In the genomic region with DNA sequence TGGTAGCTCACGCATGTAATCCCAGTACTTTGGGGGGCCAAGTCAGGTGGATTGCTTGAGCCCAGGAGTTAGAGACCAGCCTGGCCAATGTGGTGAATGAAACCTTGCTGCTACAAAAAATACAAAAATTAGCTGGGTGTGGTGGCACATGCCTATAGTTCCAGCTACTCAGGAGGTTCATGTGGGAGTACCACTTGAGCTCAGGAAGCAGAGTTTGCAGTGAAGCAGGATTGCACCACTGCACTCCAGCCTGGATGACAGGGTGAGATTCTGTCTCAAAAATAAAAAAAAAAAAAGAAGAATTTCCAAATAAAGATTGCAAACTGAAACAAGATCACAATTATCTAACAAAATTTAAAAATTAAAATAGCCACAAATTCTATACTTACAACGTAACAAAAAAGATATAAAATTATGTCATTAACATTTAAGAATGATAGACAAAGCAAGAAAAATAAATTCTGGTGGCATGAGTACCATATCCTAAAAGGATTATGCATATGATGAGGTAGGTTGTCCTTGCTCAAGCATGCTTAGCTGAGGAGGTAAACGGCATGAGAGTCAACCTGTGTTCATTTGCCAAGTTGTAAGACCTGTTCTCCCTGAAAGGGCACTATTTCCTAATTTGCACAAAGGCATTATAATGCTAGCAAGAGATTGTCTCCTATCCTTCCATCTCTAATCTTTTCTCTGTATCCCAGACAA, we compare ENCODE assay signal across 18 cellular contexts. TPM values are rescaled to one million over a fixed set of nuclear protein-coding genes. Genes with fewer than 3 reads are reported as not detected.
DNase-seq lines count a peak whose midpoint lies in the region; ATAC-seq and TF ChIP-seq lines count a peak whose summit lies in the region.
"Had no signal": no experiment of that assay in that cellular context is flagged by ENCODE, and none has a peak within 500 bp of the region (broad histone marks: within the 10 kb centered on the region; RNA-seq: fewer than 3 reads in every experiment).

No MANE protein-coding gene starts in this region.

- H3K36me3 ChIP-seq in HEK293 (ENCODE audit: control insufficient read depth in 2 of 2, insufficient read depth in 1 of 2, low read length in 2 of 2): peaks cover 3 to 9% of the 10 kb centered on the region in 2 experiments; a peak in 2 of 3 replicates
- peaks cover 0 to 6% of the 10 kb centered on the region in 2 experiments for H3K36me3 ChIP-seq in trophoblast cell (ENCODE audit: control insufficient read depth in 1 of 2, insufficient read depth in 2 of 2, low read length in 2 of 2)
- peaks cover 15 to 19% of the 10 kb centered on the region in 2 donors for H3K36me3 ChIP-seq in ascending aorta
- H3K36me3 ChIP-seq: colonic mucosa, neural progenitor cell had no signal

- ATAC-seq in esophagus mucosa: peak; percentile 99
- no peak for ATAC-seq in HG02885 (IDR thresholded peaks at IDR 0.05; ENCODE audit: poor library complexity, unreplicated experiment)
- ATAC-seq: right cardiac atrium had no signal

- H3K4me2 ChIP-seq in trophoblast cell (ENCODE audit: low read length): no peak overlapping the region
- H3K4me2 ChIP-seq: neural progenitor cell had no signal

- CTCF ChIA-PET in HEK293 (lab: Yijun Ruan, JAX): no interaction called here

- H2AK5ac ChIP-seq in trophoblast cell (ENCODE audit: low read length): no peak overlapping the region

- TF ChIP-seq CTCF in HEK293 (tag by site-specific recombination; IDR thresholded peaks at IDR 0.05) (no peak), ascending aorta (IDR thresholded peaks at IDR 0.05) (no peak)

- H3K23ac ChIP-seq in trophoblast cell (ENCODE audit: low read length): no peak overlapping the region

- no peak overlapping the region for H4K91ac ChIP-seq in trophoblast cell (ENCODE audit: low read depth, low read length)

- peak; percentile 71 for DNase-seq in NCI-H2029 treated with DMSO at 0.1 percent for 48 hours (lab: John Stamatoyannopoulos, UW)
- peak; percentile 87 to 99 for DNase-seq in trophoblast cell
- DNase-seq in SHP77 treated with DMSO at 0.1 percent for 48 hours (lab: John Stamatoyannopoulos, UW): no peak
- no peak for DNase-seq in NCI-H1436 treated with DMSO at 0.1 percent for 48 hours (lab: John Stamatoyannopoulos, UW)
- DNase-seq in ascending aorta (ENCODE audit: low spot score in 2 of 2): no peak
- DNase-seq: activated CD4-positive, alpha-beta T cell treated with anti-CD3 and anti-CD28 coated beads, Interleukin-2, amount 10 ng/mL, durations not matched to agents 24 days and 14 days; activated T-cell treated with anti-CD3 and anti-CD28 coated beads, Interleukin-2, amount 50 U/mL, for 1 hour; anterior cingulate cortex; colonic mucosa; hippocampal formation; NCI-H1105 treated with DMSO at 0.1 percent for 48 hours; right cardiac atrium; stimulated activated CD4-positive, alpha-beta T cell treated with anti-CD3 and anti-CD28 coated beads, Interleukin-2, amount 100 ng/mL, for 24 hours had no signal

- intact Hi-C loops in ascending aorta (cut with DNase I): no loop called here

- H3K79me2 ChIP-seq in trophoblast cell (ENCODE audit: control insufficient read depth, insufficient read depth, low read length, poor library complexity): no peaks in the 10 kb centered on the region

- no peak overlapping the region for H3K9ac ChIP-seq in trophoblast cell (ENCODE audit: low read length)
- H3K9ac ChIP-seq: neural progenitor cell had no signal

- no peaks in the 10 kb centered on the region for H3K79me1 ChIP-seq in trophoblast cell (ENCODE audit: low read length)

- H3K4me1 ChIP-seq in HEK293 (ENCODE audit: control insufficient read depth, insufficient read depth, low read length): no peaks in the 10 kb centered on the region
- peaks cover 8 to 9% of the 10 kb centered on the region in 2 experiments for H3K4me1 ChIP-seq in trophoblast cell (ENCODE audit: control insufficient read depth in 1 of 2, insufficient read depth in 2 of 2, low read length in 2 of 2)
- H3K4me1 ChIP-seq in ascending aorta: no peaks in the 10 kb centered on the region
- H3K4me1 ChIP-seq: colonic mucosa, neural progenitor cell had no signal

- H3K9me3 ChIP-seq in HEK293 (ENCODE audit: control insufficient read depth, insufficient read depth, low read depth, low read length) (no peaks in the 10 kb centered on the region), trophoblast cell (ENCODE audit: insufficient read depth, low read depth, low read length) (no peaks in the 10 kb centered on the region), ascending aorta (no peaks in the 10 kb centered on the region)
- H3K9me3 ChIP-seq: colonic mucosa had no signal

- H3K4ac ChIP-seq in trophoblast cell (ENCODE audit: low read depth, low read length): no peak overlapping the region

- POLR2A ChIA-PET in HEK293 (lab: Yijun Ruan, JAX): no interaction called here

- H2AFZ ChIP-seq in trophoblast cell (ENCODE audit: insufficient read depth, low read length, poor library complexity): no peak overlapping the region
- H2AFZ ChIP-seq: neural progenitor cell had no signal

- H3K4me3 ChIP-seq in HEK293 (ENCODE audit: low read depth, low read length) (no peak overlapping the region), trophoblast cell (ENCODE audit: low read depth, low read length) (no peak overlapping the region), ascending aorta (no peak overlapping the region)
- H3K4me3 ChIP-seq: colonic mucosa, neural progenitor cell had no signal

- H3K14ac ChIP-seq in trophoblast cell (ENCODE audit: low read length): no peak overlapping the region

- no peak overlapping the region for H3K18ac ChIP-seq in trophoblast cell (ENCODE audit: low read length)

- no peak overlapping the region for H2BK120ac ChIP-seq in trophoblast cell (ENCODE audit: insufficient read depth, low read length, poor library complexity)

- no peak overlapping the region for H4K12ac ChIP-seq in trophoblast cell (ENCODE audit: low read depth, low read length)

- 100% methylated on average over 1 of the region's 3 CpGs for WGBS in trophoblast cell (ENCODE audit: extremely low coverage, insufficient coverage, insufficient read length)

- no peaks in the 10 kb centered on the region for H3K27me3 ChIP-seq in trophoblast cell (ENCODE audit: insufficient read depth, low read length)
- no peaks in the 10 kb centered on the region for H3K27me3 ChIP-seq in ascending aorta
- H3K27me3 ChIP-seq: colonic mucosa, neural progenitor cell had no signal

- H2BK5ac ChIP-seq in trophoblast cell (ENCODE audit: low read depth, low read length, poor library complexity): no peak overlapping the region

- H3K27ac ChIP-seq in HEK293 (ENCODE audit: extremely low read depth, low read depth, low read length): no peak overlapping the region
- no peak overlapping the region for H3K27ac ChIP-seq in trophoblast cell (ENCODE audit: low read depth, low read length)
- H3K27ac ChIP-seq in ascending aorta: no peak overlapping the region
- H3K27ac ChIP-seq: C4-2B, colonic mucosa, neural progenitor cell had no signal

- no peak overlapping the region for H2BK12ac ChIP-seq in trophoblast cell (ENCODE audit: low read length)

- H4K8ac ChIP-seq in trophoblast cell (ENCODE audit: low read depth, low read length): no peak overlapping the region

TF ChIP-seq in HEK293, 187 proteins besides CTCF, POLR2A, EP300 and RAD21:
- TF ChIP-seq, protein P1, sequence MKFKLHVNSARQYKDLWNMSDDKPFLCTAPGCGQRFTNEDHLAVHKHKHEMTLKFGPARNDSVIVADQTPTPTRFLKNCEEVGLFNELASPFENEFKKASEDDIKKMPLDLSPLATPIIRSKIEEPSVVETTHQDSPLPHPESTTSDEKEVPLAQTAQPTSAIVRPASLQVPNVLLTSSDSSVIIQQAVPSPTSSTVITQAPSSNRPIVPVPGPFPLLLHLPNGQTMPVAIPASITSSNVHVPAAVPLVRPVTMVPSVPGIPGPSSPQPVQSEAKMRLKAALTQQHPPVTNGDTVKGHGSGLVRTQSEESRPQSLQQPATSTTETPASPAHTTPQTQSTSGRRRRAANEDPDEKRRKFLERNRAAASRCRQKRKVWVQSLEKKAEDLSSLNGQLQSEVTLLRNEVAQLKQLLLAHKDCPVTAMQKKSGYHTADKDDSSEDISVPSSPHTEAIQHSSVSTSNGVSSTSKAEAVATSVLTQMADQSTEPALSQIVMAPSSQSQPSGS (tag by site-specific recombination; IDR thresholded peaks at IDR 0.05; ENCODE audit: low read depth): peak; percentile 30; the same call in 1 of the 2 replicates
- TF ChIP-seq ZFHX2 (tag by site-specific recombination; conservative IDR thresholded peaks at IDR 0.05): 0 out of 2 replicates have a peak, but pooled peaks have one; percentile 16
- TF ChIP-seq, protein P2, sequence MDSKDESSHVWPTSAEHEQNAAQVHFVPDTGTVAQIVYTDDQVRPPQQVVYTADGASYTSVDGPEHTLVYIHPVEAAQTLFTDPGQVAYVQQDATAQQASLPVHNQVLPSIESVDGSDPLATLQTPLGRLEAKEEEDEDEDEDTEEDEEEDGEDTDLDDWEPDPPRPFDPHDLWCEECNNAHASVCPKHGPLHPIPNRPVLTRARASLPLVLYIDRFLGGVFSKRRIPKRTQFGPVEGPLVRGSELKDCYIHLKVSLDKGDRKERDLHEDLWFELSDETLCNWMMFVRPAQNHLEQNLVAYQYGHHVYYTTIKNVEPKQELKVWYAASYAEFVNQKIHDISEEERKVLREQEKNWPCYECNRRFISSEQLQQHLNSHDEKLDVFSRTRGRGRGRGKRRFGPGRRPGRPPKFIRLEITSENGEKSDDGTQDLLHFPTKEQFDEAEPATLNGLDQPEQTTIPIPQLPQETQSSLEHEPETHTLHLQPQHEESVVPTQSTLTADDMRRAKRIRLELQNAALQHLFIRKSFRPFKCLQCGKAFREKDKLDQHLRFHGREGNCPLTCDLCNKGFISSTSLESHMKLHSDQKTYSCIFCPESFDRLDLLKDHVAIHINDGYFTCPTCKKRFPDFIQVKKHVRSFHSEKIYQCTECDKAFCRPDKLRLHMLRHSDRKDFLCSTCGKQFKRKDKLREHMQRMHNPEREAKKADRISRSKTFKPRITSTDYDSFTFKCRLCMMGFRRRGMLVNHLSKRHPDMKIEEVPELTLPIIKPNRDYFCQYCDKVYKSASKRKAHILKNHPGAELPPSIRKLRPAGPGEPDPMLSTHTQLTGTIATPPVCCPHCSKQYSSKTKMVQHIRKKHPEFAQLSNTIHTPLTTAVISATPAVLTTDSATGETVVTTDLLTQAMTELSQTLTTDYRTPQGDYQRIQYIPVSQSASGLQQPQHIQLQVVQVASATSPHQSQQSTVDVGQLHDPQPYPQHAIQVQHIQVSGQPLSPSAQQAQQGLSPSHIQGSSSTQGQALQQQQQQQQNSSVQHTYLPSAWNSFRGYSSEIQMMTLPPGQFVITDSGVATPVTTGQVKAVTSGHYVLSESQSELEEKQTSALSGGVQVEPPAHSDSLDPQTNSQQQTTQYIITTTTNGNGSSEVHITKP (tag by site-specific recombination; IDR thresholded peaks at IDR 0.05): 0 out of 2 replicates have a peak, but pooled peaks have one; percentile 43
- no peak for TF ChIP-seq KLF16 (tag by site-specific recombination; IDR thresholded peaks at IDR 0.05)

RNA-seq across cellular contexts. Expression of a gene that starts 20.2 kb away (rescaled TPM):
- total RNA-seq in esophagus mucosa (10.4 TPM), ascending aorta (5.5 TPM)
- 6.5 and 7.0 TPM in 2 replicates for polyA plus RNA-seq in trophoblast cell (2013)

RNA-seq across cellular contexts. Expression of a gene that starts 42.2 kb away (rescaled TPM):
- total RNA-seq in esophagus mucosa (22.6 TPM), ascending aorta (8.3 TPM)
- 41.7 and 42.5 TPM in 2 replicates for polyA plus RNA-seq in trophoblast cell (2013)

RNA-seq across cellular contexts. Expression of a gene that starts 43.9 kb away (rescaled TPM):
- total RNA-seq in esophagus mucosa: 95.3 TPM
- 69.1 and 73.8 TPM in 2 replicates for polyA plus RNA-seq in trophoblast cell (2013)
- total RNA-seq in ascending aorta: 161 TPM

Comparison
In these comparisons a context has a peak if more than half of its experiments do, and no peak if none do; other contexts are left out.
1. DNase-seq: peak in NCI-H2029 treated with DMSO at 0.1 percent for 48 hours (single experiment) and trophoblast cell (2 of 2); none in SHP77 treated with DMSO at 0.1 percent for 48 hours (single experiment), NCI-H1436 treated with DMSO at 0.1 percent for 48 hours (single experiment) and ascending aorta (0 of 2).